Comparison of ENCODE assay signal across 10 cellular contexts in the genomic region with DNA sequence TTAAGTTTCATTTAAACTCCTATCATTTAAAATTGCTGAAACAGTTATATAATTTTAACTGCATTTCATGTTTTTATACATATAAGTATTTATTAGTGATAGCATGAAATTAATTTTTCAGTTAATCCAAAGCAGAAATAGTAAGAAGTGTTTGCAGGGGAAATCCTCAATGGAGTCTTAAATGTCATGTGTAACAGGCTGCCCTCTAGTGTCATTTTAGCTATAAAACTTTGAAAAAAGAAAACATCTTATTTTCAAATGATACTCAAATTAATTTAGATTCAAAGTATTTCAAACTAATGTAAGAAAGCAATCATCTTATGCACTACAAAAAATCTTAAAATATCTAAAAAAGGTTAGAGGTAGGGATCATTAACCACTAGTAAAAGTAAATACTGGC. TPM values are rescaled to one million over a fixed set of nuclear protein-coding genes. Genes with fewer than 3 reads are reported as not detected.
DNase-seq lines count a peak whose midpoint lies in the region; ATAC-seq and TF ChIP-seq lines count a peak whose summit lies in the region.
"Had no signal": no experiment of that assay in that cellular context is flagged by ENCODE, and none has a peak within 500 bp of the region (broad histone marks: within the 10 kb centered on the region; RNA-seq: fewer than 3 reads in every experiment).

No MANE protein-coding gene starts in this region.

- peaks cover 24% of the 10 kb centered on the region for H3K4me1 Mint-ChIP-seq in type B pancreatic cell (ENCODE audit: unreplicated experiment)

- peaks cover 0 to 29% (median 7%) of the 10 kb centered on the region in 9 donors for H3K36me3 ChIP-seq in heart left ventricle
- no peaks in the 10 kb centered on the region for H3K36me3 ChIP-seq in MG63

- no peak for DNase-seq in heart left ventricle
- DNase-seq in left cardiac atrium = no peak
- peak; percentile 34 for DNase-seq in NCI-H774 (lab: John Stamatoyannopoulos, UW)
- DNase-seq in epithelial cell of esophagus (ENCODE audit: low read depth) = peak; percentile 28
- no peak for DNase-seq in type B pancreatic cell (ENCODE audit: extremely low spot score, unreplicated experiment)
- DNase-seq in MG63 = no peak
- DNase-seq: activated effector memory CD4-positive, alpha-beta T cell treated with Interleukin-2 at 50 U/mL for 16 hours; naive thymus-derived CD4-positive, alpha-beta T cell had no signal

- H3K4me1 ChIP-seq in heart left ventricle = peaks cover 0 to 59% (median 27%) of the 10 kb centered on the region in 12 donors

- no peak overlapping the region for H3K27ac Mint-ChIP-seq in type B pancreatic cell
- H3K27ac Mint-ChIP-seq: naive thymus-derived CD4-positive, alpha-beta T cell had no signal

- no peaks in the 10 kb centered on the region for H3K36me3 Mint-ChIP-seq in type B pancreatic cell

- ATAC-seq in heart left ventricle (no peak), left cardiac atrium (no peak), HG03460 (IDR thresholded peaks at IDR 0.05; ENCODE audit: unreplicated experiment) (no peak), GM18870 (IDR thresholded peaks at IDR 0.05; ENCODE audit: unreplicated experiment) (no peak)
- ATAC-seq: naive thymus-derived CD4-positive, alpha-beta T cell had no signal

- no peaks in the 10 kb centered on the region for H3K9me3 Mint-ChIP-seq in type B pancreatic cell
- H3K9me3 Mint-ChIP-seq: naive thymus-derived CD4-positive, alpha-beta T cell had no signal

- no peaks in the 10 kb centered on the region for H3K27me3 Mint-ChIP-seq in type B pancreatic cell
- H3K27me3 Mint-ChIP-seq: naive thymus-derived CD4-positive, alpha-beta T cell had no signal

- intact Hi-C loops in heart left ventricle (cut with DNase I) = loop anchor here in 9 of 10 donors (2.0 to 10.0 kb wide), 7 partner anchors 63 to 174 kb away; no protein-coding TSS in a partner anchor
- intact Hi-C loops in left cardiac atrium (cut with DNase I) = loop anchor here (2.0 to 10.0 kb wide), 3 partner anchors 63 to 174 kb away; no protein-coding TSS in a partner anchor

- peak in 11 of 12 donors; percentile 15 to 62 (median 46) for TF ChIP-seq CTCF in heart left ventricle (IDR thresholded peaks at IDR 0.05)
- peak; percentile 29 for TF ChIP-seq CTCF in epithelial cell of esophagus (IDR thresholded peaks at IDR 0.05; ENCODE audit: insufficient read depth, low read depth, low read length, missing control alignments)
- TF ChIP-seq CTCF in type B pancreatic cell (conservative IDR thresholded peaks at IDR 0.05) = peak; percentile 67

- H3K27ac ChIP-seq in heart left ventricle = no peak overlapping the region

- no peaks in the 10 kb centered on the region for H3K9me3 ChIP-seq in heart left ventricle
- no peaks in the 10 kb centered on the region for H3K9me3 ChIP-seq in MG63

- TF ChIP-seq POLR2A in heart left ventricle (IDR thresholded peaks at IDR 0.05) = no peak

- H3K4me3 ChIP-seq in heart left ventricle (no peak overlapping the region), epithelial cell of esophagus (ENCODE audit: low read length) (no peak overlapping the region), MG63 (no peak overlapping the region)

- no peaks in the 10 kb centered on the region for H3K27me3 ChIP-seq in heart left ventricle
- H3K27me3 ChIP-seq in MG63 = no peaks in the 10 kb centered on the region

- no peak overlapping the region for H3K4me3 Mint-ChIP-seq in type B pancreatic cell
- H3K4me3 Mint-ChIP-seq: naive thymus-derived CD4-positive, alpha-beta T cell had no signal

RNA-seq across cellular contexts. Expression of gene TAPT1, which starts 27.1 kb away (rescaled TPM):
- total RNA-seq in heart left ventricle (10 to 100 TPM; 15.8 to 53.4 (median 38.0) TPM), left cardiac atrium (10 to 100 TPM; 35.9 to 39.9 TPM), type B pancreatic cell (ENCODE audit: low replicate concordance) (25.3 and 34.8 TPM in 2 replicates)
- 10 to 100 TPM; 12.3 to 23.8 TPM for polyA plus RNA-seq in heart left ventricle
- total RNA-seq in MG63 (2014; rRNA removed; shearing (Covaris generic); ENCODE audit: low replicate concordance) = 2.3 and 7.9 TPM in 2 replicates

Comparison
In these comparisons a context has a peak if more than half of its experiments do, and no peak if none do; other contexts are left out.
1. DNase-seq: peak in NCI-H774 (single experiment) and epithelial cell of esophagus (single experiment); none in heart left ventricle (0 of 5), left cardiac atrium (single experiment), type B pancreatic cell (single experiment) and MG63 (single experiment).
2. Peak in every context shown above with its lines, with median percentiles within 50 percentile points of each other: CTCF ChIP-seq.